ENCODE assay signal across 17 cellular contexts in genomic region chr9:81394816-81395215, GRCh38.
DNase-seq lines count a peak whose midpoint lies in the region; ATAC-seq and TF ChIP-seq lines count a peak whose summit lies in the region.
"Had no signal": no experiment of that assay in that cellular context is flagged by ENCODE, and none has a peak within 500 bp of the region (broad histone marks: within the 10 kb centered on the region; RNA-seq: fewer than 3 reads in every experiment).

No MANE protein-coding gene starts in this region.

- 100% methylated on average over 1 of the region's 1 CpG; no CpG with 5 or more reads in 1 of the 2 experiments for WGBS in endodermal cell (ENCODE audit: insufficient coverage in 1 of 2, insufficient read length in 1 of 2), 2 experiments

- no peaks in the 10 kb centered on the region for H3K36me3 ChIP-seq in BLaER1
- H3K36me3 ChIP-seq in MG63: no peaks in the 10 kb centered on the region
- no peaks in the 10 kb centered on the region for H3K36me3 ChIP-seq in endodermal cell (ENCODE audit: control insufficient read depth, insufficient read depth, low read length)
- no peaks in the 10 kb centered on the region for H3K36me3 ChIP-seq in neural cell (ENCODE audit: insufficient read depth, low read length)
- H3K36me3 ChIP-seq: tibial nerve had no signal

- H3K27ac ChIP-seq in BLaER1 (no peak overlapping the region), endodermal cell (ENCODE audit: low read depth, low read length) (peak overlapping the region; percentile 55), neural cell (ENCODE audit: low read length) (peak overlapping the region; percentile 73)
- H3K27ac ChIP-seq: epithelial cell of prostate had no signal

- H3F3A ChIP-seq in neural cell (ENCODE audit: insufficient read depth, low read length, poor library complexity, severe bottlenecking): no peaks in the 10 kb centered on the region

- peaks cover 35% of the 10 kb centered on the region for H3K4me1 Mint-ChIP-seq in endodermal cell
- no peaks in the 10 kb centered on the region for H3K4me1 Mint-ChIP-seq in activated CD8-positive, alpha-beta T cell treated with anti-CD3 and anti-CD28 coated beads for 36 hours (ENCODE audit: low read depth)
- H3K4me1 Mint-ChIP-seq: stimulated activated memory B cell treated with anti-CD40 and anti-IgM and Interleukin-4, amounts not matched to agents 10 μg/mL and 1 μg/mL and 100 μg/mL, for 72 hours had no signal

- no peak overlapping the region for H3K27ac Mint-ChIP-seq in endodermal cell
- no peak overlapping the region for H3K27ac Mint-ChIP-seq in activated CD8-positive, alpha-beta T cell treated with anti-CD3 and anti-CD28 coated beads for 36 hours
- H3K27ac Mint-ChIP-seq: dendritic cell treated with granulocyte-macrophage colony-stimulating factor and Interleukin-4, amounts not matched to agents 40 ng/mL and 50 ng/mL, for 4 days; stimulated activated memory B cell treated with anti-CD40 and anti-IgM and Interleukin-4, amounts not matched to agents 10 μg/mL and 1 μg/mL and 100 μg/mL, for 72 hours had no signal

- no peaks in the 10 kb centered on the region for H3K9me3 ChIP-seq in BLaER1
- no peaks in the 10 kb centered on the region for H3K9me3 ChIP-seq in MG63
- H3K9me3 ChIP-seq in endodermal cell (ENCODE audit: control insufficient read depth, low read length): peaks cover 7% of the 10 kb centered on the region
- H3K9me3 ChIP-seq in neural cell (ENCODE audit: low read length): no peaks in the 10 kb centered on the region
- H3K9me3 ChIP-seq: tibial nerve had no signal

- H3K4me3 Mint-ChIP-seq in endodermal cell: no peak overlapping the region
- H3K4me3 Mint-ChIP-seq in activated CD8-positive, alpha-beta T cell treated with anti-CD3 and anti-CD28 coated beads for 36 hours: no peak overlapping the region
- H3K4me3 Mint-ChIP-seq: dendritic cell treated with granulocyte-macrophage colony-stimulating factor and Interleukin-4, amounts not matched to agents 40 ng/mL and 50 ng/mL, for 4 days; stimulated activated memory B cell treated with anti-CD40 and anti-IgM and Interleukin-4, amounts not matched to agents 10 μg/mL and 1 μg/mL and 100 μg/mL, for 72 hours had no signal

- H3K9ac ChIP-seq in BLaER1 (no peak overlapping the region), endodermal cell (ENCODE audit: extremely low read depth, low read length, poor library complexity, severe bottlenecking) (no peak overlapping the region), neural cell (ENCODE audit: low read length) (no peak overlapping the region)

- CTCF ChIA-PET in activated CD8-positive, alpha-beta T cell treated with anti-CD3 and anti-CD28 coated beads for 36 hours (lab: Charles Lee): no interaction called here

- peak; percentile 13 for DNase-seq in MG63
- DNase-seq in endodermal cell: no peak
- no peak for DNase-seq in activated CD8-positive, alpha-beta T cell treated with anti-CD3 and anti-CD28 coated beads for 36 hours
- DNase-seq in NCI-H187 (lab: John Stamatoyannopoulos, UW): no peak
- DNase-seq: activated CD4-positive, alpha-beta T cell treated with anti-CD3 and anti-CD28 coated beads, Interleukin-2, amount 50 U/mL, for 1 hour; activated effector memory CD4-positive, alpha-beta T cell treated with anti-CD3 and anti-CD28 coated beads, Interleukin-2, amount 50 U/mL, for 16 hours; Calu3; Karpas-422; right cardiac atrium had no signal

- H3K36me3 Mint-ChIP-seq in endodermal cell (ENCODE audit: low read depth): no peaks in the 10 kb centered on the region
- no peaks in the 10 kb centered on the region for H3K36me3 Mint-ChIP-seq in activated CD8-positive, alpha-beta T cell treated with anti-CD3 and anti-CD28 coated beads for 36 hours (ENCODE audit: low read depth)
- H3K36me3 Mint-ChIP-seq: stimulated activated memory B cell treated with anti-CD40 and anti-IgM and Interleukin-4, amounts not matched to agents 10 μg/mL and 1 μg/mL and 100 μg/mL, for 72 hours had no signal

- H3K4me1 ChIP-seq in BLaER1 (peaks cover 26% of the 10 kb centered on the region), endodermal cell (ENCODE audit: control insufficient read depth, insufficient read depth, low read length) (peaks cover 3% of the 10 kb centered on the region)

- TF ChIP-seq RAD21 in neural cell (conservative IDR thresholded peaks at IDR 0.05): no peak

- H3K79me2 ChIP-seq in neural cell (replicated peaks; ENCODE audit: insufficient read depth, low read length): no peaks in the 10 kb centered on the region

- H3K4me3 ChIP-seq in BLaER1 (no peak overlapping the region), MG63 (no peak overlapping the region), endodermal cell (ENCODE audit: low read length) (no peak overlapping the region), neural cell (ENCODE audit: low read length) (peak overlapping the region; percentile 50)

- no peaks in the 10 kb centered on the region for H3K9me2 ChIP-seq in neural cell (ENCODE audit: insufficient read depth, low read length)

- ATAC-seq in activated CD8-positive, alpha-beta T cell treated with anti-CD3 and anti-CD28 coated beads for 36 hours: no peak
- ATAC-seq in GM19467 (IDR thresholded peaks at IDR 0.05; ENCODE audit: unreplicated experiment): no peak
- no peak for ATAC-seq in GM18861 (IDR thresholded peaks at IDR 0.05; ENCODE audit: unreplicated experiment)
- ATAC-seq: stimulated activated memory B cell treated with anti-CD40 and anti-IgM and Interleukin-4, amounts not matched to agents 10 μg/mL and 1 μg/mL and 100 μg/mL, for 72 hours had no signal

- H3K4me2 ChIP-seq in BLaER1: peak overlapping the region; percentile 33
- peak overlapping the region; percentile 42 for H3K4me2 ChIP-seq in neural cell (ENCODE audit: low read length)

- H3K9me3 Mint-ChIP-seq in endodermal cell: no peaks in the 10 kb centered on the region
- H3K9me3 Mint-ChIP-seq in activated CD8-positive, alpha-beta T cell treated with anti-CD3 and anti-CD28 coated beads for 36 hours: no peaks in the 10 kb centered on the region
- H3K9me3 Mint-ChIP-seq: stimulated activated memory B cell treated with anti-CD40 and anti-IgM and Interleukin-4, amounts not matched to agents 10 μg/mL and 1 μg/mL and 100 μg/mL, for 72 hours had no signal

- no peaks in the 10 kb centered on the region for H4K20me1 ChIP-seq in BLaER1
- no peaks in the 10 kb centered on the region for H4K20me1 ChIP-seq in neural cell (ENCODE audit: insufficient read depth)

- no peak for TF ChIP-seq CTCF in endodermal cell (conservative IDR thresholded peaks at IDR 0.05)
- TF ChIP-seq CTCF in neural cell (IDR thresholded peaks at IDR 0.05; ENCODE audit: poor library complexity, severe bottlenecking): no peak
- no peak for TF ChIP-seq CTCF in activated CD8-positive, alpha-beta T cell treated with anti-CD3 and anti-CD28 coated beads for 36 hours (IDR thresholded peaks at IDR 0.05)

- H2AFZ ChIP-seq in neural cell (ENCODE audit: low read depth, low read length): no peak overlapping the region

- POLR2A ChIA-PET in activated CD8-positive, alpha-beta T cell treated with anti-CD3 and anti-CD28 coated beads for 36 hours (lab: Charles Lee): no interaction called here

- no peaks in the 10 kb centered on the region for H3K27me3 Mint-ChIP-seq in endodermal cell (ENCODE audit: insufficient read depth)
- no peaks in the 10 kb centered on the region for H3K27me3 Mint-ChIP-seq in activated CD8-positive, alpha-beta T cell treated with anti-CD3 and anti-CD28 coated beads for 36 hours
- H3K27me3 Mint-ChIP-seq: dendritic cell treated with granulocyte-macrophage colony-stimulating factor and Interleukin-4, amounts not matched to agents 40 ng/mL and 50 ng/mL, for 4 days had no signal

- H3K27me3 ChIP-seq in BLaER1 (no peaks in the 10 kb centered on the region), MG63 (no peaks in the 10 kb centered on the region), endodermal cell (ENCODE audit: control insufficient read depth, insufficient read depth, low read length, poor library complexity, severe bottlenecking) (no peaks in the 10 kb centered on the region), neural cell (ENCODE audit: insufficient read depth, low read depth, low read length) (no peaks in the 10 kb centered on the region)
- H3K27me3 ChIP-seq: tibial nerve had no signal

- TF ChIP-seq EP300 in neural cell (conservative IDR thresholded peaks at IDR 0.05; ENCODE audit: poor library complexity, severe bottlenecking): no peak

- intact Hi-C loops in activated CD8-positive, alpha-beta T cell treated with anti-CD3 and anti-CD28 coated beads for 36 hours (cut with micrococcal nuclease): no loop called here

TF ChIP-seq in neural cell, 6 proteins besides CTCF, POLR2A, EP300 and RAD21:
- TF ChIP-seq EZH2 (IDR thresholded peaks at IDR 0.05; ENCODE audit: borderline replicate concordance, insufficient read depth, low read length, poor library complexity, severe bottlenecking): no peak
- no peak for TF ChIP-seq REST (IDR thresholded peaks at IDR 0.05; ENCODE audit: borderline replicate concordance)
- TF ChIP-seq TAF1 (IDR thresholded peaks at IDR 0.05; ENCODE audit: low read depth): no peak
- TF ChIP-seq SMC3 (conservative IDR thresholded peaks at IDR 0.05; ENCODE audit: poor library complexity): no peak
- TF ChIP-seq POLR2AphosphoS5 (IDR thresholded peaks at IDR 0.05): no peak
- no peak for TF ChIP-seq MXI1 (conservative IDR thresholded peaks at IDR 0.05; ENCODE audit: poor library complexity, severe bottlenecking)
